19 cellular contexts compared by ENCODE assay signal in the genomic region with DNA sequence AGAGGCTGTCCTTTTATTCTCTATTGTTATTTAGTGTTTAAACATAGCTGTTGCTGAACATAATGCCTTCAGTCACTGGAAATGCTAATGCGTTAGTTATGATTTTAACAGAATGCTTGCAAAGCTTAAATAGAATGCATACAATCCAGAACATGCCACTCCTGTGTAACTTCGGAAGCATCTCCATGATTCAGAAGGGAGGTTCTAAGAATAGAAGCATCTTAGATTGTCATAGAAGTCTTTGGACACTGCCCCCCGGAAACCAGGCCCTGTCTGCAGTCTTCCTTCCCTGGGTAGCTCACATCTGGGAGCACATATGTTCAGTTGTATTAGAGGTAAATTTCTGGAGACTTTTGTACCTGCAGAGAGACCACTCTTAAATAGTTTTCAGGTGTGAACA.
DNase-seq lines count a peak whose midpoint lies in the region; ATAC-seq and TF ChIP-seq lines count a peak whose summit lies in the region.
"Had no signal": no experiment of that assay in that cellular context is flagged by ENCODE, and none has a peak within 500 bp of the region (broad histone marks: within the 10 kb centered on the region; RNA-seq: fewer than 3 reads in every experiment).

No MANE protein-coding gene starts in this region.

- H3K27ac ChIP-seq in left ventricle myocardium inferior (replicated peaks) = peak overlapping the region; percentile 65
- peak overlapping the region; percentile 2 for H3K27ac ChIP-seq in lower lobe of right lung
- no peak overlapping the region for H3K27ac ChIP-seq in CD4-positive, alpha-beta T cell (ENCODE audit: low read depth, low read length)

- no peak overlapping the region for H3K4me3 ChIP-seq in left ventricle myocardium inferior
- H3K4me3 ChIP-seq in lower lobe of right lung = no peak overlapping the region

- no peak for DNase-seq in left ventricle myocardium inferior
- DNase-seq in Right ventricle myocardium inferior (ENCODE audit: missing footprints) = no peak
- no peak for DNase-seq in lower lobe of right lung
- DNase-seq in NCI-H774 (lab: John Stamatoyannopoulos, UW) = no peak
- DNase-seq in CD4-positive, alpha-beta T cell = no peak
- DNase-seq: activated CD4-positive, alpha-beta T cell treated with anti-CD3 and anti-CD28 coated beads for 4 hours; activated naive CD8-positive, alpha-beta T cell treated with anti-CD3 and anti-CD28 coated beads, Interleukin-2, amount 10 ng/mL, durations not matched to agents 7 days and 5 days; activated T-cell treated with anti-CD3 and anti-CD28 coated beads for 4 hours; erythroblast; hippocampal formation; left cardiac atrium; NCI-H2081; NCI-H524; posterior cingulate gyrus; T-helper 2 cell had no signal

- CTCF ChIA-PET in CD4-positive, alpha-beta T cell (lab: Charles Lee) = no interaction called here

- peak overlapping the region; percentile 1 for H3K4me3 Mint-ChIP-seq in activated T-helper 17 cell treated with anti-CD3 and anti-CD28 coated beads, Interleukin-2, amount 50 U/mL, for 72 hours
- H3K4me3 Mint-ChIP-seq in CD4-positive, alpha-beta T cell = no peak overlapping the region
- H3K4me3 Mint-ChIP-seq: activated naive CD8-positive, alpha-beta T cell treated with anti-CD3 and anti-CD28 coated beads, Interleukin-2, amount 10 ng/mL, durations not matched to agents 7 days and 5 days had no signal

- H3K9me3 ChIP-seq in left ventricle myocardium inferior (replicated peaks) (no peaks in the 10 kb centered on the region), lower lobe of right lung (no peaks in the 10 kb centered on the region)
- H3K9me3 ChIP-seq in CD4-positive, alpha-beta T cell (ENCODE audit: control insufficient read depth, low read length) = no peaks in the 10 kb centered on the region

- H3K36me3 ChIP-seq in left ventricle myocardium inferior = peaks cover 38% of the 10 kb centered on the region
- peaks cover 20% of the 10 kb centered on the region for H3K36me3 ChIP-seq in lower lobe of right lung

- ATAC-seq in Right ventricle myocardium inferior (no peak), lower lobe of right lung (no peak), GM21576 (IDR thresholded peaks at IDR 0.05; ENCODE audit: unreplicated experiment) (no peak), HG02885 (IDR thresholded peaks at IDR 0.05; ENCODE audit: poor library complexity, unreplicated experiment) (no peak)
- ATAC-seq in activated T-helper 17 cell treated with anti-CD3 and anti-CD28 coated beads, Interleukin-2, amount 50 U/mL, for 72 hours (replicated peaks) = no peak
- ATAC-seq in CD4-positive, alpha-beta T cell (ENCODE audit: poor library complexity) = no peak
- ATAC-seq: Panc1 had no signal

- H3K4me1 ChIP-seq in left ventricle myocardium inferior = peaks cover 35% of the 10 kb centered on the region
- H3K4me1 ChIP-seq in lower lobe of right lung = peaks cover 13% of the 10 kb centered on the region

- peaks cover 6% of the 10 kb centered on the region for H3K4me1 Mint-ChIP-seq in activated T-helper 17 cell treated with anti-CD3 and anti-CD28 coated beads, Interleukin-2, amount 50 U/mL, for 72 hours
- H3K4me1 Mint-ChIP-seq in CD4-positive, alpha-beta T cell (ENCODE audit: low read depth) = no peaks in the 10 kb centered on the region
- H3K4me1 Mint-ChIP-seq: activated naive CD8-positive, alpha-beta T cell treated with anti-CD3 and anti-CD28 coated beads, Interleukin-2, amount 10 ng/mL, durations not matched to agents 7 days and 5 days had no signal

- TF ChIP-seq CTCF in left ventricle myocardium inferior (IDR thresholded peaks at IDR 0.05; ENCODE audit: borderline replicate concordance) (no peak), lower lobe of right lung (IDR thresholded peaks at IDR 0.05) (no peak)
- TF ChIP-seq CTCF in CD4-positive, alpha-beta T cell (IDR thresholded peaks at IDR 0.05) = no peak

- no peak overlapping the region for H3K27ac Mint-ChIP-seq in activated T-helper 17 cell treated with anti-CD3 and anti-CD28 coated beads, Interleukin-2, amount 50 U/mL, for 72 hours
- H3K27ac Mint-ChIP-seq in CD4-positive, alpha-beta T cell = no peak overlapping the region
- H3K27ac Mint-ChIP-seq: activated naive CD8-positive, alpha-beta T cell treated with anti-CD3 and anti-CD28 coated beads, Interleukin-2, amount 10 ng/mL, durations not matched to agents 7 days and 5 days had no signal

- peaks cover 17% of the 10 kb centered on the region for H3K36me3 Mint-ChIP-seq in activated T-helper 17 cell treated with anti-CD3 and anti-CD28 coated beads, Interleukin-2, amount 50 U/mL, for 72 hours (ENCODE audit: low read depth)
- H3K36me3 Mint-ChIP-seq in CD4-positive, alpha-beta T cell (ENCODE audit: low read depth) = no peaks in the 10 kb centered on the region

- H3K9me3 Mint-ChIP-seq in activated T-helper 17 cell treated with anti-CD3 and anti-CD28 coated beads, Interleukin-2, amount 50 U/mL, for 72 hours = no peaks in the 10 kb centered on the region
- H3K9me3 Mint-ChIP-seq in CD4-positive, alpha-beta T cell = no peaks in the 10 kb centered on the region

- intact Hi-C loops in left ventricle myocardium inferior (cut with micrococcal nuclease) = no loop called here
- intact Hi-C loops in Right ventricle myocardium inferior (cut with DNase I) = no loop called here
- intact Hi-C loops in lower lobe of right lung (cut with DNase I) = no loop called here
- intact Hi-C loops in CD4-positive, alpha-beta T cell (cut with DNase I, micrococcal nuclease) = no loop called here

- POLR2A ChIA-PET in CD4-positive, alpha-beta T cell (lab: Charles Lee) = no interaction called here

- H3K27me3 ChIP-seq in left ventricle myocardium inferior (ENCODE audit: low read depth) (no peaks in the 10 kb centered on the region), lower lobe of right lung (ENCODE audit: low read depth) (no peaks in the 10 kb centered on the region)
- H3K27me3 ChIP-seq in CD4-positive, alpha-beta T cell (ENCODE audit: control insufficient read depth, insufficient read depth, low read length) = peaks cover 5% of the 10 kb centered on the region

- H3K27me3 Mint-ChIP-seq in activated T-helper 17 cell treated with anti-CD3 and anti-CD28 coated beads, Interleukin-2, amount 50 U/mL, for 72 hours = peaks cover 11% of the 10 kb centered on the region
- peaks cover 33% of the 10 kb centered on the region for H3K27me3 Mint-ChIP-seq in CD4-positive, alpha-beta T cell
